1 cellular context compared by ENCODE assay signal in the genomic region with DNA sequence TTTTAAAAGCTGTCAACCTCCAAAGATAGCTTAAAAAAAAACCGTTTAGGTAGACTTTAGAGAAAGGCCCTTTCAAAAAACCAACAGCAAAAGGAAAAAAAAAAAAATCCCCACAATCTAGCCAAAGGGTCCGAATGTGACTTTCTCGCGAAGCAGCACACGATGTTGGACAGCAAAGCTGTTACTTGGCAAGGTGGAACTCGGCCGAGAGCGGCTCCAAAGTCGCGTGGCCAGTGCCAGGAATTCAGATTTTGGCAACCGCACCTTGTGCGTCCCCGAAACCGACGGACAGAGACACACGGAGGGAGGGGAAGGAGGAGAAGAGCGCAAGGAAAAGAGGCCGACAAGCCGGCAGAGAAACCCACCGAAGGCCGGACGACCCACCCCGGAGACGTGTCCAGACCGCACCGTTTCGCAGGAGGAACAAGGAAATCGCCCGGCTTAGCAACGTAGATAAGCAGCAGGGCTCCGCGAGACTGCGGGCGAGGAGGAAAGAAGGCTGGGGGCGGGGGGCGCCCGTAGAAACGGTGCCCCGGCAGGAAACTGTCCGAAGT.
TF ChIP-seq lines count a peak whose summit lies in the region.

No MANE protein-coding gene starts in this region.

TF ChIP-seq in K562, 482 proteins besides CTCF, POLR2A, EP300 and RAD21 (continued from another document and continues in another):
- TF ChIP-seq ZNF318 (IDR thresholded peaks at IDR 0.05; ENCODE audit: borderline replicate concordance in 1 of 2, low read depth in 1 of 2) (no peak), TBP (optimal IDR thresholded peaks at IDR 0.05; ENCODE audit: low read depth, low read length) (peak; percentile 87), ZNF695 (CRISPR knock-in tag; IDR thresholded peaks at IDR 0.05) (no peak), EZH2 (IDR thresholded peaks at IDR 0.05; ENCODE audit: borderline replicate concordance, low read depth, low read length) (no peak), TSC22D4 (tag; IDR thresholded peaks at IDR 0.05) (no peak), TEAD4 (IDR thresholded peaks at IDR 0.05; ENCODE audit: low read length) (0 out of 2 replicates have a peak, but pooled peaks have one; percentile 21), TEAD4 (CRISPR knock-in tag; IDR thresholded peaks at IDR 0.05; ENCODE audit: borderline replicate concordance) (no peak), POLR2AphosphoS5 (IDR thresholded peaks at IDR 0.05; ENCODE audit: control insufficient read depth, insufficient read depth, low read depth, low read length) (peak; percentile 78), ZNF507 (tag; conservative IDR thresholded peaks at IDR 0.05) (no peak), CBFB (CRISPR knock-in tag; IDR thresholded peaks at IDR 0.05) (no peak), SIX5 (IDR thresholded peaks at IDR 0.05; ENCODE audit: borderline replicate concordance in 1 of 2, insufficient read depth in 1 of 2, low read depth in 1 of 2, low read length in 2 of 2) (no peak), SMAD2 (IDR thresholded peaks at IDR 0.05; ENCODE audit: low read depth, low read length) (no peak), NCOA6 (IDR thresholded peaks at IDR 0.05) (no peak), E2F1 (CRISPR knock-in tag; IDR thresholded peaks at IDR 0.05) (no peak), ZBTB5 (IDR thresholded peaks at IDR 0.05) (no peak), HSF4 (CRISPR knock-in tag; IDR thresholded peaks at IDR 0.05; ENCODE audit: borderline replicate concordance) (no peak), EGR1 (conservative IDR thresholded peaks at IDR 0.05) (peak; percentile 30), MLX (CRISPR knock-in tag; conservative IDR thresholded peaks at IDR 0.05) (no peak), RHOXF2B (CRISPR knock-in tag; conservative IDR thresholded peaks at IDR 0.05) (no peak), ZNF766 (CRISPR knock-in tag; conservative IDR thresholded peaks at IDR 0.05) (no peak), CGGBP1 (CRISPR knock-in tag; IDR thresholded peaks at IDR 0.05) (no peak), HOXB6 (CRISPR knock-in tag; IDR thresholded peaks at IDR 0.05; ENCODE audit: borderline replicate concordance) (no peak), ETV6 (IDR thresholded peaks at IDR 0.05; ENCODE audit: borderline replicate concordance in 1 of 2, low read depth in 2 of 2, low read length in 1 of 2) (no peak), ETV6 (CRISPR knock-in tag; IDR thresholded peaks at IDR 0.05; ENCODE audit: borderline replicate concordance) (no peak), GATA2 (CRISPR knock-in tag; IDR thresholded peaks at IDR 0.05) (peak; percentile 47; the same call in 1 of the 2 replicates), FOXP1 (CRISPR knock-in tag; IDR thresholded peaks at IDR 0.05) (0 out of 2 replicates have a peak, but pooled peaks have one; percentile 57), C11orf30 (IDR thresholded peaks at IDR 0.05; ENCODE audit: low read depth) (no peak), BDP1 (IDR thresholded peaks at IDR 0.05; ENCODE audit: insufficient read depth, insufficient read length) (no peak), HDAC6 (IDR thresholded peaks at IDR 0.05; ENCODE audit: low read depth, low read length) (no peak), ZNF133 (CRISPR knock-in tag; IDR thresholded peaks at IDR 0.05) (no peak), EP400 (IDR thresholded peaks at IDR 0.05) (peak; percentile 89), TAF7 (tag; IDR thresholded peaks at IDR 0.05) (no peak), ZBTB12 (CRISPR knock-in tag; IDR thresholded peaks at IDR 0.05) (no peak), STAT5B (CRISPR knock-in tag; IDR thresholded peaks at IDR 0.05) (no peak), PTTG1 (tag; IDR thresholded peaks at IDR 0.05; ENCODE audit: low read depth) (no peak)
- TF ChIP-seq, protein P1, sequence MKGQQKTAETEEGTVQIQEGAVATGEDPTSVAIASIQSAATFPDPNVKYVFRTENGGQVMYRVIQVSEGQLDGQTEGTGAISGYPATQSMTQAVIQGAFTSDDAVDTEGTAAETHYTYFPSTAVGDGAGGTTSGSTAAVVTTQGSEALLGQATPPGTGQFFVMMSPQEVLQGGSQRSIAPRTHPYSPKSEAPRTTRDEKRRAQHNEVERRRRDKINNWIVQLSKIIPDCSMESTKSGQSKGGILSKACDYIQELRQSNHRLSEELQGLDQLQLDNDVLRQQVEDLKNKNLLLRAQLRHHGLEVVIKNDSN (CRISPR knock-in tag; IDR thresholded peaks at IDR 0.05), result no peak
- TF ChIP-seq, protein P2, sequence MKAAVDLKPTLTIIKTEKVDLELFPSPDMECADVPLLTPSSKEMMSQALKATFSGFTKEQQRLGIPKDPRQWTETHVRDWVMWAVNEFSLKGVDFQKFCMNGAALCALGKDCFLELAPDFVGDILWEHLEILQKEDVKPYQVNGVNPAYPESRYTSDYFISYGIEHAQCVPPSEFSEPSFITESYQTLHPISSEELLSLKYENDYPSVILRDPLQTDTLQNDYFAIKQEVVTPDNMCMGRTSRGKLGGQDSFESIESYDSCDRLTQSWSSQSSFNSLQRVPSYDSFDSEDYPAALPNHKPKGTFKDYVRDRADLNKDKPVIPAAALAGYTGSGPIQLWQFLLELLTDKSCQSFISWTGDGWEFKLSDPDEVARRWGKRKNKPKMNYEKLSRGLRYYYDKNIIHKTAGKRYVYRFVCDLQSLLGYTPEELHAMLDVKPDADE (conservative IDR thresholded peaks at IDR 0.05; ENCODE audit: control insufficient read depth, low read depth, low read length), result no peak
- TF ChIP-seq, protein P3, sequence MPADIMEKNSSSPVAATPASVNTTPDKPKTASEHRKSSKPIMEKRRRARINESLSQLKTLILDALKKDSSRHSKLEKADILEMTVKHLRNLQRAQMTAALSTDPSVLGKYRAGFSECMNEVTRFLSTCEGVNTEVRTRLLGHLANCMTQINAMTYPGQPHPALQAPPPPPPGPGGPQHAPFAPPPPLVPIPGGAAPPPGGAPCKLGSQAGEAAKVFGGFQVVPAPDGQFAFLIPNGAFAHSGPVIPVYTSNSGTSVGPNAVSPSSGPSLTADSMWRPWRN (IDR thresholded peaks at IDR 0.05; ENCODE audit: low read depth), result no peak
- TF ChIP-seq, protein P4, sequence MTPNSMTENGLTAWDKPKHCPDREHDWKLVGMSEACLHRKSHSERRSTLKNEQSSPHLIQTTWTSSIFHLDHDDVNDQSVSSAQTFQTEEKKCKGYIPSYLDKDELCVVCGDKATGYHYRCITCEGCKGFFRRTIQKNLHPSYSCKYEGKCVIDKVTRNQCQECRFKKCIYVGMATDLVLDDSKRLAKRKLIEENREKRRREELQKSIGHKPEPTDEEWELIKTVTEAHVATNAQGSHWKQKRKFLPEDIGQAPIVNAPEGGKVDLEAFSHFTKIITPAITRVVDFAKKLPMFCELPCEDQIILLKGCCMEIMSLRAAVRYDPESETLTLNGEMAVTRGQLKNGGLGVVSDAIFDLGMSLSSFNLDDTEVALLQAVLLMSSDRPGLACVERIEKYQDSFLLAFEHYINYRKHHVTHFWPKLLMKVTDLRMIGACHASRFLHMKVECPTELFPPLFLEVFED (CRISPR knock-in tag; conservative IDR thresholded peaks at IDR 0.05), result no peak
- TF ChIP-seq, protein P5, sequence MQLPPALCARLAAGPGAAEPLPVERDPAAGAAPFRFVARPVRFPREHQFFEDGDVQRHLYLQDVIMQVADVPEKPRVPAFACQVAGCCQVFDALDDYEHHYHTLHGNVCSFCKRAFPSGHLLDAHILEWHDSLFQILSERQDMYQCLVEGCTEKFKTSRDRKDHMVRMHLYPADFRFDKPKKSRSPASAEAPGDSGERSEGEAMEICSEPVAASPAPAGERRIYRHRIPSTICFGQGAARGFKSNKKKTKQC (CRISPR knock-in tag; IDR thresholded peaks at IDR 0.05), result no peak
- TF ChIP-seq, protein P6, sequence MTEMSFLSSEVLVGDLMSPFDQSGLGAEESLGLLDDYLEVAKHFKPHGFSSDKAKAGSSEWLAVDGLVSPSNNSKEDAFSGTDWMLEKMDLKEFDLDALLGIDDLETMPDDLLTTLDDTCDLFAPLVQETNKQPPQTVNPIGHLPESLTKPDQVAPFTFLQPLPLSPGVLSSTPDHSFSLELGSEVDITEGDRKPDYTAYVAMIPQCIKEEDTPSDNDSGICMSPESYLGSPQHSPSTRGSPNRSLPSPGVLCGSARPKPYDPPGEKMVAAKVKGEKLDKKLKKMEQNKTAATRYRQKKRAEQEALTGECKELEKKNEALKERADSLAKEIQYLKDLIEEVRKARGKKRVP (CRISPR knock-in tag; IDR thresholded peaks at IDR 0.05), result no peak
